8 cellular contexts compared by ENCODE assay signal in the genomic region with DNA sequence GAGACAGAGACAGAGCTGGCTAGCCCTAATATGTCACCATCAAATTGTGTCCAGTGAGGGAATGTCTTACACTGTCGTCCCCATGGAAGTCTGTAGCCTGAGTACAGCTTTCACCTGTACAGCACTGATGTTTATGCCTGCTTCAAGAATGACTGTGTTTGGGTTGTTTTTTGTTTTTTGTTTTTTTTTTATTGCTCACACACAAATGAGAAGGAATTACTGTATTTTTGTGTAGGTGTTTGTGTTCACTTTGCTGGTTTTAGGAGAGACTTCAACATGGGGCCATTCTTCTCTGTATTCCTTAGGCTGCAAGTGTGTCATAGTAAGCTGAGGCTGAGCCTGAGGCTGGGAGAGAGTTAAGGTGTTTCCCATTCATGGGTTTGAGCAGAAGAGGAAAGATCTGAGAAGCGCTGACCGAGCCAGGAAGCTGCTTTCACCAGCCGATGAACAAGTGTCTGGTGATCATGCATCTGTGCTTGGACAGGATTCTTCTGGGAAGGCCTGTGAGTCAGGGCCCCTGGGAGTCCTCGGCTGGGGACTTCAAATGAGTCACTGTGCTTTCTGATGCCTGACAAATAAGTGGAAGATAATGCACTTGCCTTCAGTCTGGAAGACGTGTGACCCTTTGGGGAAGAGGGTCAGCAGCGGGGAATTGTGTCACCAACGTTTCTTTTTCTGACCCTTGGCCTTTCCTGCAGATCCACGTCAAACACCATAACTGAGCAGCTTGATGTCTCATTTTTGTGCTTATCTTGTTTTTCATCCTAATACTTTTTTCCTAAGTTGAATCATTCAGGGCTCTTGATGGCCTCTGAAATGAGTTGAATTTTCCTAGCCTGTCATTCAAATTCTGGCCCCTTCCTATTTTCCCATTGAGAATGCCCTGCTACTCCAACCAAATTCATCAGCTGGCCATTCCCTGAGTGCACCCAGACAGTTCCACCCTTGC. TPM values are rescaled to one million over a fixed set of nuclear protein-coding genes. Genes with fewer than 3 reads are reported as not detected.
DNase-seq lines count a peak whose midpoint lies in the region; ATAC-seq and TF ChIP-seq lines count a peak whose summit lies in the region.

No MANE protein-coding gene starts in this region.

- no peak overlapping the region for H3K4me3 Mint-ChIP-seq in stimulated activated effector memory CD8-positive, alpha-beta T cell treated with anti-CD3 and anti-CD28 coated beads, Interleukin-12 subunit alpha, Interleukin-12 subunit beta, amount 100 ng/mL, for 72 hours

- no peaks in the 10 kb centered on the region for H3K79me2 ChIP-seq in SK-N-SH (ENCODE audit: insufficient read depth)

- H3K9ac ChIP-seq in SK-N-SH: peak overlapping the region; percentile 4; the same call in 1 of the 2 replicates

- peaks cover 9 to 18% of the 10 kb centered on the region in 2 experiments; a peak in 3 of 4 replicates for H3K4me1 ChIP-seq in SK-N-SH (ENCODE audit: control insufficient read depth in 1 of 2, insufficient read depth in 2 of 2, low read depth in 1 of 2, low read length in 1 of 2)

- POLR2A ChIA-PET in SK-N-SH (lab: Yijun Ruan, JAX): no interaction called here

- H4K20me1 ChIP-seq in SK-N-SH (ENCODE audit: insufficient read depth): no peaks in the 10 kb centered on the region

- H3K27me3 ChIP-seq in SK-N-SH (ENCODE audit: insufficient read depth): no peaks in the 10 kb centered on the region

- H3K27ac ChIP-seq in SK-N-SH (ENCODE audit: low read depth in 2 of 2, low read length in 1 of 2): peak overlapping the region in 1 of 2 experiments; percentile 87; a peak in 2 of 4 replicates

- H3F3A ChIP-seq in SK-N-SH (replicated peaks; ENCODE audit: insufficient read depth): peaks cover 19% of the 10 kb centered on the region

- no peak overlapping the region for H2AFZ ChIP-seq in SK-N-SH (ENCODE audit: low read depth)

- TF ChIP-seq RAD21 in SK-N-SH (IDR thresholded peaks at IDR 0.05; ENCODE audit: low read length): no peak

- no peaks in the 10 kb centered on the region for H3K9me3 ChIP-seq in SK-N-SH

- CTCF ChIA-PET in SK-N-SH (lab: Yijun Ruan, JAX): interaction anchor here (1.0 to 1.4 kb wide), 3 partner anchors 20 to 146 kb away, joined by 3 to 6 read pairs (median 4); no protein-coding TSS in a partner anchor

- H3K36me3 Mint-ChIP-seq in stimulated activated effector memory CD8-positive, alpha-beta T cell treated with anti-CD3 and anti-CD28 coated beads, Interleukin-12 subunit alpha, Interleukin-12 subunit beta, amount 100 ng/mL, for 72 hours: no peaks in the 10 kb centered on the region

- peak; percentile 44 for ATAC-seq in GM21825 (IDR thresholded peaks at IDR 0.05; ENCODE audit: unreplicated experiment)
- ATAC-seq in stimulated activated effector memory CD8-positive, alpha-beta T cell treated with anti-CD3 and anti-CD28 coated beads, Interleukin-12 subunit alpha, Interleukin-12 subunit beta, amount 100 ng/mL, for 72 hours: peak; percentile 55

- H3K4me1 Mint-ChIP-seq in stimulated activated effector memory CD8-positive, alpha-beta T cell treated with anti-CD3 and anti-CD28 coated beads, Interleukin-12 subunit alpha, Interleukin-12 subunit beta, amount 100 ng/mL, for 72 hours: peaks cover 29% of the 10 kb centered on the region

- no peaks in the 10 kb centered on the region for H3K9me2 ChIP-seq in SK-N-SH

- peak in 1 of 2 experiments; percentile 93; a peak in 2 of 4 replicates for TF ChIP-seq EP300 in SK-N-SH (IDR thresholded peaks at IDR 0.05; ENCODE audit: borderline replicate concordance in 1 of 2, low read depth in 1 of 2, low read length in 1 of 2)

- no peaks in the 10 kb centered on the region for H3K36me3 ChIP-seq in SK-N-SH (replicated peaks in 1 of 2; ENCODE audit: control insufficient read depth in 1 of 2, insufficient read depth in 2 of 2, low read length in 1 of 2)

- no peak overlapping the region for H3K4me3 ChIP-seq in SK-N-SH (ENCODE audit: low read depth in 2 of 2, low read length in 1 of 2)

- no peak for TF ChIP-seq CTCF in SK-N-SH (IDR thresholded peaks at IDR 0.05)

- no peak for DNase-seq in SK-N-SH
- peak; percentile 87 for DNase-seq in cardiac septum (ENCODE audit: low spot score)
- DNase-seq in stimulated activated effector memory CD8-positive, alpha-beta T cell treated with anti-CD3 and anti-CD28 coated beads, Interleukin-12 subunit alpha, Interleukin-12 subunit beta, amount 100 ng/mL, for 72 hours (ENCODE audit: low spot score in 2 of 2): no peak
- no peak for DNase-seq in AML-193 (lab: John Stamatoyannopoulos, UW)
- no peak for DNase-seq in NCI-H2171 treated with DMSO at 0.1 percent for 48 hours (lab: John Stamatoyannopoulos, UW)
- DNase-seq in activated effector memory CD4-positive, alpha-beta T cell treated with anti-CD3 and anti-CD28 coated beads, Interleukin-2, amount 50 U/mL, for 16 hours: no peak
- DNase-seq in GF-D8 (lab: John Stamatoyannopoulos, UW): no peak

- H3K27ac Mint-ChIP-seq in stimulated activated effector memory CD8-positive, alpha-beta T cell treated with anti-CD3 and anti-CD28 coated beads, Interleukin-12 subunit alpha, Interleukin-12 subunit beta, amount 100 ng/mL, for 72 hours: no peak overlapping the region

- WGBS in SK-N-SH (ENCODE audit: low lambda C conversion rate): 22% methylated on average over 9 of the region's 9 CpGs

- H3K4me2 ChIP-seq in SK-N-SH: peak overlapping the region; percentile 62

- intact Hi-C loops in cardiac septum (cut with DNase I): loop anchor here (1.0 kb wide), 1 partner anchor 36 kb away; no protein-coding TSS in a partner anchor

- H3K9me3 Mint-ChIP-seq in stimulated activated effector memory CD8-positive, alpha-beta T cell treated with anti-CD3 and anti-CD28 coated beads, Interleukin-12 subunit alpha, Interleukin-12 subunit beta, amount 100 ng/mL, for 72 hours: no peaks in the 10 kb centered on the region

TF ChIP-seq in SK-N-SH, 30 proteins besides CTCF, POLR2A, EP300 and RAD21 (continues in another document):
- TF ChIP-seq, protein P1, sequence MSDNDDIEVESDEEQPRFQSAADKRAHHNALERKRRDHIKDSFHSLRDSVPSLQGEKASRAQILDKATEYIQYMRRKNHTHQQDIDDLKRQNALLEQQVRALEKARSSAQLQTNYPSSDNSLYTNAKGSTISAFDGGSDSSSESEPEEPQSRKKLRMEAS (IDR thresholded peaks at IDR 0.05; ENCODE audit: low read depth): peak; percentile 78
- TF ChIP-seq, protein P2, sequence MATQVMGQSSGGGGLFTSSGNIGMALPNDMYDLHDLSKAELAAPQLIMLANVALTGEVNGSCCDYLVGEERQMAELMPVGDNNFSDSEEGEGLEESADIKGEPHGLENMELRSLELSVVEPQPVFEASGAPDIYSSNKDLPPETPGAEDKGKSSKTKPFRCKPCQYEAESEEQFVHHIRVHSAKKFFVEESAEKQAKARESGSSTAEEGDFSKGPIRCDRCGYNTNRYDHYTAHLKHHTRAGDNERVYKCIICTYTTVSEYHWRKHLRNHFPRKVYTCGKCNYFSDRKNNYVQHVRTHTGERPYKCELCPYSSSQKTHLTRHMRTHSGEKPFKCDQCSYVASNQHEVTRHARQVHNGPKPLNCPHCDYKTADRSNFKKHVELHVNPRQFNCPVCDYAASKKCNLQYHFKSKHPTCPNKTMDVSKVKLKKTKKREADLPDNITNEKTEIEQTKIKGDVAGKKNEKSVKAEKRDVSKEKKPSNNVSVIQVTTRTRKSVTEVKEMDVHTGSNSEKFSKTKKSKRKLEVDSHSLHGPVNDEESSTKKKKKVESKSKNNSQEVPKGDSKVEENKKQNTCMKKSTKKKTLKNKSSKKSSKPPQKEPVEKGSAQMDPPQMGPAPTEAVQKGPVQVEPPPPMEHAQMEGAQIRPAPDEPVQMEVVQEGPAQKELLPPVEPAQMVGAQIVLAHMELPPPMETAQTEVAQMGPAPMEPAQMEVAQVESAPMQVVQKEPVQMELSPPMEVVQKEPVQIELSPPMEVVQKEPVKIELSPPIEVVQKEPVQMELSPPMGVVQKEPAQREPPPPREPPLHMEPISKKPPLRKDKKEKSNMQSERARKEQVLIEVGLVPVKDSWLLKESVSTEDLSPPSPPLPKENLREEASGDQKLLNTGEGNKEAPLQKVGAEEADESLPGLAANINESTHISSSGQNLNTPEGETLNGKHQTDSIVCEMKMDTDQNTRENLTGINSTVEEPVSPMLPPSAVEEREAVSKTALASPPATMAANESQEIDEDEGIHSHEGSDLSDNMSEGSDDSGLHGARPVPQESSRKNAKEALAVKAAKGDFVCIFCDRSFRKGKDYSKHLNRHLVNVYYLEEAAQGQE (IDR thresholded peaks at IDR 0.05; ENCODE audit: low read depth, low read length): peak; percentile 42; the same call in 1 of the 2 replicates
- TF ChIP-seq RXRA (IDR thresholded peaks at IDR 0.05; ENCODE audit: borderline replicate concordance, low read depth) (peak; percentile 98), NFIC (IDR thresholded peaks at IDR 0.05; ENCODE audit: borderline replicate concordance) (peak; percentile 70), JUND (IDR thresholded peaks at IDR 0.05) (peak; percentile 88), TCF12 (IDR thresholded peaks at IDR 0.05) (peak; percentile 94), MXI1 (IDR thresholded peaks at IDR 0.05; ENCODE audit: low read depth, low read length) (no peak), TAF1 (IDR thresholded peaks at IDR 0.05; ENCODE audit: borderline replicate concordance, low read depth, low read length) (0 out of 2 replicates have a peak, but pooled peaks have one; percentile 20), GABPA (IDR thresholded peaks at IDR 0.05; ENCODE audit: low read depth) (no peak), POLR2AphosphoS5 (IDR thresholded peaks at IDR 0.05; ENCODE audit: low read depth, low read length) (no peak), TEAD4 (IDR thresholded peaks at IDR 0.05; ENCODE audit: borderline replicate concordance, insufficient read depth) (peak; percentile 69)
- TF ChIP-seq, protein P3, sequence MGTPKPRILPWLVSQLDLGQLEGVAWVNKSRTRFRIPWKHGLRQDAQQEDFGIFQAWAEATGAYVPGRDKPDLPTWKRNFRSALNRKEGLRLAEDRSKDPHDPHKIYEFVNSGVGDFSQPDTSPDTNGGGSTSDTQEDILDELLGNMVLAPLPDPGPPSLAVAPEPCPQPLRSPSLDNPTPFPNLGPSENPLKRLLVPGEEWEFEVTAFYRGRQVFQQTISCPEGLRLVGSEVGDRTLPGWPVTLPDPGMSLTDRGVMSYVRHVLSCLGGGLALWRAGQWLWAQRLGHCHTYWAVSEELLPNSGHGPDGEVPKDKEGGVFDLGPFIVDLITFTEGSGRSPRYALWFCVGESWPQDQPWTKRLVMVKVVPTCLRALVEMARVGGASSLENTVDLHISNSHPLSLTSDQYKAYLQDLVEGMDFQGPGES (IDR thresholded peaks at IDR 0.05; ENCODE audit: low read depth, low read length): no peak

RNA-seq across cellular contexts. Expression of a gene that starts 36.7 kb away (rescaled TPM):
- polyA plus RNA-seq in SK-N-SH (2012; rRNA removed): 10.1 and 11.3 TPM in 2 replicates
- polyA plus RNA-seq in SK-N-SH (2012; cell fraction: cytosol; rRNA removed): 11.6 and 11.7 TPM in 2 replicates
- polyA plus RNA-seq in SK-N-SH (2012; cell fraction: nucleus; rRNA removed): 20.0 and 21.9 TPM in 2 replicates
- 119 TPM for total RNA-seq in cardiac septum
